ENCODE assay signal across 8 cellular contexts in the genomic region with DNA sequence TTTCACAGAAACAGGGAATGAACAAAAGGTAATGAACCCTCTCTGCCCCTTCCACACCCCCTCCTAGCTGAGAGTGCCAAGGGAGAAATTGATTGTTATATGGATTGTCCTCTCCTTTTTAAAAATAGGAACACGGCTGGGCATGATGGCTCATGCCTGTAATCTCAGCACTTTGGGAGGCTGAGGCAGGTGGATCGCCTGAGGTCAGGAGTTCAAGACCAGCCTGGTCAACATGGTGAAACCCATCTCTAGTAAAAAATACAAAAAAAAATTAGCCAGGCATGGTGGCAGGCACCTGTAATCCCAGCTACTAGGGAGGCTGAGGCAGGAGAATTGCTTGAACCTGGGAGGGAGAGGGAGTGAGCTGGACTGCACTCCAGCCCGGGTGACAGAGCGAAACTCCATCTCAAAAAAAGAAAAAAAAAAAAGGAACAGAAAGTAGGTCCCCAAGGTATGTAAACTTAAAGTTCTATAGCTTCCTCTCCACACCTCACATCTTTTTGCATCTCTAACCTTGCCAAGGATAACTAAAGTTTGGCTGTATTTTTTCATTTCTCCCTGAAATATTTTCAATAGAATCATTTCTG.
DNase-seq lines count a peak whose midpoint lies in the region; ATAC-seq and TF ChIP-seq lines count a peak whose summit lies in the region.
"Not testable (repeated sequence)": the region's sequence is repeated elsewhere in the genome, so short reads cannot be mapped to it uniquely, and the experiment has no call there.

No MANE protein-coding gene starts in this region.

- H3K27me3 ChIP-seq in MM.1S (replicated peaks; ENCODE audit: insufficient read depth, low read length) = not testable (repeated sequence)

- not testable (repeated sequence) for H4K20me1 ChIP-seq in MM.1S (ENCODE audit: insufficient read depth, low read length)

- H3K36me3 Mint-ChIP-seq in T-helper 2 cell treated with Interferon-gamma antibody and Interleukin-4, amounts not matched to agents 5 μg/mL and 100 μg/mL, for 36 hours (ENCODE audit: low read depth) = peaks cover 38% of the 10 kb centered on the region
- peaks cover 33% of the 10 kb centered on the region for H3K36me3 Mint-ChIP-seq in stimulated activated memory B cell treated with anti-CD40 and anti-IgM and Interleukin-4, amounts not matched to agents 10 μg/mL and 1 μg/mL and 100 μg/mL, for 72 hours

- peaks cover 29% of the 10 kb centered on the region for H3K4me1 Mint-ChIP-seq in T-helper 2 cell treated with Interferon-gamma antibody and Interleukin-4, amounts not matched to agents 5 μg/mL and 100 μg/mL, for 36 hours (ENCODE audit: low read depth)
- H3K4me1 Mint-ChIP-seq in stimulated activated memory B cell treated with anti-CD40 and anti-IgM and Interleukin-4, amounts not matched to agents 10 μg/mL and 1 μg/mL and 100 μg/mL, for 72 hours = peaks cover 55% of the 10 kb centered on the region

- peaks cover 23% of the 10 kb centered on the region for H3K4me1 ChIP-seq in MM.1S (ENCODE audit: low read length)

- not testable (repeated sequence) for H3K9me3 ChIP-seq in MM.1S (replicated peaks; ENCODE audit: insufficient read depth, low read length)

- ATAC-seq in GM19025 (IDR thresholded peaks at IDR 0.05; ENCODE audit: low read depth, unreplicated experiment) (peak; percentile 53), GM21526 (IDR thresholded peaks at IDR 0.05; ENCODE audit: low FRiP score, unreplicated experiment) (peak; percentile 65), HG02798 (IDR thresholded peaks at IDR 0.05; ENCODE audit: poor library complexity, unreplicated experiment) (peak; percentile 63), HG03175 (IDR thresholded peaks at IDR 0.05; ENCODE audit: unreplicated experiment) (peak; percentile 62)
- ATAC-seq in stimulated activated memory B cell treated with anti-CD40 and anti-IgM and Interleukin-4, amounts not matched to agents 10 μg/mL and 1 μg/mL and 100 μg/mL, for 72 hours = peak; percentile 75

- H3K36me3 ChIP-seq in MM.1S (replicated peaks; ENCODE audit: insufficient read depth, low read length) = not testable (repeated sequence)

- peak overlapping the region; percentile 83 for H3K27ac Mint-ChIP-seq in T-helper 2 cell treated with Interferon-gamma antibody and Interleukin-4, amounts not matched to agents 5 μg/mL and 100 μg/mL, for 36 hours
- peak overlapping the region; percentile 34 for H3K27ac Mint-ChIP-seq in stimulated activated memory B cell treated with anti-CD40 and anti-IgM and Interleukin-4, amounts not matched to agents 10 μg/mL and 1 μg/mL and 100 μg/mL, for 72 hours

- H3K9ac ChIP-seq in MM.1S (ENCODE audit: low read length) = not testable (repeated sequence)

- H3K9me2 ChIP-seq in MM.1S (replicated peaks; ENCODE audit: insufficient read depth, low read length) = not testable (repeated sequence)

- H3K27ac ChIP-seq in MM.1S (ENCODE audit: low read length) = peak overlapping the region; percentile 18; the same call in 1 of the 2 replicates

- DNase-seq in GM13977 (ENCODE audit: low spot score) (peak; percentile 31), MM.1S (peak; percentile 34)
- not testable (repeated sequence) for DNase-seq in T-helper 2 cell treated with Interferon-gamma antibody and Interleukin-4, amounts not matched to agents 5 μg/mL and 100 μg/mL, for 36 hours (ENCODE audit: low spot score)

- not testable (repeated sequence) for H3K9me3 Mint-ChIP-seq in T-helper 2 cell treated with Interferon-gamma antibody and Interleukin-4, amounts not matched to agents 5 μg/mL and 100 μg/mL, for 36 hours; stimulated activated memory B cell treated with anti-CD40 and anti-IgM and Interleukin-4, amounts not matched to agents 10 μg/mL and 1 μg/mL and 100 μg/mL, for 72 hours

- peaks cover 15% of the 10 kb centered on the region for H3F3A ChIP-seq in MM.1S (ENCODE audit: insufficient read depth, low read length)

- H3K79me2 ChIP-seq in MM.1S (ENCODE audit: low read length) = not testable (repeated sequence)

- H3K4me3 ChIP-seq in MM.1S (ENCODE audit: low read length) = not testable (repeated sequence)

- H3K27me3 Mint-ChIP-seq in T-helper 2 cell treated with Interferon-gamma antibody and Interleukin-4, amounts not matched to agents 5 μg/mL and 100 μg/mL, for 36 hours (ENCODE audit: low read depth); stimulated activated memory B cell treated with anti-CD40 and anti-IgM and Interleukin-4, amounts not matched to agents 10 μg/mL and 1 μg/mL and 100 μg/mL, for 72 hours: not testable (repeated sequence)

- TF ChIP-seq CTCF in GM13977 (IDR thresholded peaks at IDR 0.05; ENCODE audit: extremely low read depth, insufficient read depth, missing control alignments); MM.1S (IDR thresholded peaks at IDR 0.05; ENCODE audit: low read length): not testable (repeated sequence)

- not testable (repeated sequence) for H3K4me3 Mint-ChIP-seq in T-helper 2 cell treated with Interferon-gamma antibody and Interleukin-4, amounts not matched to agents 5 μg/mL and 100 μg/mL, for 36 hours; stimulated activated memory B cell treated with anti-CD40 and anti-IgM and Interleukin-4, amounts not matched to agents 10 μg/mL and 1 μg/mL and 100 μg/mL, for 72 hours

- not testable (repeated sequence) for H2AFZ ChIP-seq in MM.1S (ENCODE audit: low read length)

- peak overlapping the region; percentile 29; the same call in 1 of the 2 replicates for H3K4me2 ChIP-seq in MM.1S (ENCODE audit: low read depth, low read length)

- in situ Hi-C loops in GM13977 (cut with MboI; ENCODE audit: low pct_unique_long_range_greater_than_20kb, low sequenced_read_pairs, unreplicated experiment) = loop anchor here (25.0 kb wide), 1 partner anchor 241 kb away; no protein-coding TSS in a partner anchor
